8 cellular contexts compared by ENCODE assay signal in the genomic region with DNA sequence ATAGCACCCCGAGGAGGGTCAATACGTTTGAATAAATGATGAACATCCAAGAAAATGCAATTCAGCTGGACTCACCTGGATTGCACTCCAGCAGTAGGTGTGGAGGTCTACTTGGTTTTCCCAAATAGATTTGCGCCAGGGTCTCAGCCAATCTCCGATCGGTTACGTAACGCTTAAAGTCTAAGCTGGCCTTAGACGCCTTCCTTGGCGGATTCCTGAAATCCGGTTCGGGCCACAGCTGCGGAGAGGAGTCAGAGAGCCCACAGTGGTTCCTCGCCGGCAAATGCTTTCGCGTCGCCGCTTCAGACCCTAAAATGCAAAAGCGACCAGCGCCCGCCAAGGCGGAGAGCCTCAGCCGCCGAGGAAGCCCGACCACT. TPM values are rescaled to one million over a fixed set of nuclear protein-coding genes. Genes with fewer than 3 reads are reported as not detected.
DNase-seq lines count a peak whose midpoint lies in the region; ATAC-seq and TF ChIP-seq lines count a peak whose summit lies in the region.

No MANE protein-coding gene starts in this region.

- H3K36me3 Mint-ChIP-seq in H9 (ENCODE audit: insufficient read depth in 1 of 3, low read depth in 3 of 3) = peaks cover 2 to 25% (median 12%) of the 10 kb centered on the region in 3 experiments

- no peak overlapping the region for H4K91ac ChIP-seq in H9 (ENCODE audit: insufficient read length, low read depth, low read length)

- intact Hi-C loops in psoas muscle (cut with DNase I) = loop anchor here (2.0 to 5.0 kb wide), 2 partner anchors 51 to 132 kb away; no protein-coding TSS in a partner anchor

- peak overlapping the region; percentile 22 for H2BK5ac ChIP-seq in H9 (ENCODE audit: insufficient read length, low read length)

- H2AFZ ChIP-seq in H9 (ENCODE audit: low read length) (no peak overlapping the region), SK-N-SH (ENCODE audit: low read depth) (peak overlapping the region; percentile 64)

- H3K9me2 ChIP-seq in SK-N-SH = no peaks in the 10 kb centered on the region

- H2BK12ac ChIP-seq in H9 (ENCODE audit: insufficient read length, low read depth, low read length) = no peak overlapping the region

- no peak for TF ChIP-seq RAD21 in SK-N-SH (IDR thresholded peaks at IDR 0.05; ENCODE audit: low read length)

- DNase-seq in H9 (no peak), SK-N-SH (no peak), fibroblast of villous mesenchyme (ENCODE audit: low read depth) (peak; percentile 83), psoas muscle (no peak), C1 segment of cervical spinal cord (lab: John Stamatoyannopoulos, UW) (no peak), NOMO-1 treated with dmso at 0.1 percent for 144 hours (lab: John Stamatoyannopoulos, UW; ENCODE audit: unreplicated experiment) (no peak)

- peak overlapping the region; percentile 52 for H3K23ac ChIP-seq in H9 (ENCODE audit: insufficient read length, low read depth, low read length)

- no peak overlapping the region for H2BK120ac ChIP-seq in H9 (ENCODE audit: low read depth, low read length, poor library complexity, severe bottlenecking)

- H2BK15ac ChIP-seq in H9 (ENCODE audit: low read depth, low read length) = no peak overlapping the region

- peak overlapping the region; percentile 91 for H3K14ac ChIP-seq in H9 (ENCODE audit: insufficient read depth, low read length)

- H3K27me3 ChIP-seq in BLaER1 (no peaks in the 10 kb centered on the region), H9 (ENCODE audit: insufficient read depth, low read length) (no peaks in the 10 kb centered on the region), SK-N-SH (ENCODE audit: insufficient read depth) (no peaks in the 10 kb centered on the region), psoas muscle (ENCODE audit: insufficient read depth in 3 of 3, low read length in 2 of 3) (no peaks in the 10 kb centered on the region)

- H3K4me3 Mint-ChIP-seq in H9 = peak overlapping the region; percentile 97 to 98

- H3K4me1 ChIP-seq in BLaER1 = peaks cover 54% of the 10 kb centered on the region
- no peaks in the 10 kb centered on the region; the same call in 1 of the 2 replicates for H3K4me1 ChIP-seq in H9 (ENCODE audit: insufficient read depth, low read length)
- H3K4me1 ChIP-seq in SK-N-SH (ENCODE audit: control insufficient read depth in 1 of 2, insufficient read depth in 2 of 2, low read depth in 1 of 2, low read length in 1 of 2) = peaks cover 11 to 13% of the 10 kb centered on the region in 2 experiments; a peak in 3 of 4 replicates
- peaks cover 50% of the 10 kb centered on the region for H3K4me1 ChIP-seq in psoas muscle

- H3K79me2 ChIP-seq in H9 (ENCODE audit: insufficient read depth, low read length) (peaks cover 14% of the 10 kb centered on the region; the same call in 1 of the 2 replicates), SK-N-SH (ENCODE audit: insufficient read depth) (peaks cover 94% of the 10 kb centered on the region)

- H3K56ac ChIP-seq in H9 (ENCODE audit: insufficient read length, low read depth, low read length) = no peak overlapping the region

- peaks cover 13 to 14% of the 10 kb centered on the region in 2 experiments for H3K4me1 Mint-ChIP-seq in H9

- H3F3A ChIP-seq in SK-N-SH (replicated peaks; ENCODE audit: insufficient read depth) = peaks cover 21% of the 10 kb centered on the region

- H2AK5ac ChIP-seq in H9 (ENCODE audit: insufficient read length, low read length) = no peak overlapping the region

- no peaks in the 10 kb centered on the region for H3K27me3 Mint-ChIP-seq in H9 (ENCODE audit: low read depth)

- ATAC-seq in psoas muscle (peak; percentile 0 to 6 (median 3)), HG03025 (IDR thresholded peaks at IDR 0.05; ENCODE audit: low FRiP score, unreplicated experiment) (no peak)

- H3K27ac ChIP-seq in BLaER1 = peak overlapping the region; percentile 89
- peak overlapping the region; percentile 47 for H3K27ac ChIP-seq in H9 (ENCODE audit: insufficient read length, low read depth, low read length)
- peak overlapping the region; percentile 82 to 97 for H3K27ac ChIP-seq in SK-N-SH (ENCODE audit: low read depth in 2 of 2, low read length in 1 of 2)
- peak overlapping the region; percentile 93 for H3K27ac ChIP-seq in psoas muscle

- CTCF ChIA-PET in SK-N-SH (lab: Yijun Ruan, JAX) = interaction anchor here (1.8 kb wide), 1 partner anchor 73 kb away, joined by 3 read pairs; no protein-coding TSS in a partner anchor

- POLR2A ChIA-PET in SK-N-SH (lab: Yijun Ruan, JAX) = interaction anchor here (0.6 kb wide), 1 partner anchor 443 kb away, joined by 3 read pairs; no protein-coding TSS in a partner anchor

- peaks cover 32% of the 10 kb centered on the region; the same call in 1 of the 2 replicates for H4K20me1 ChIP-seq in BLaER1
- no peaks in the 10 kb centered on the region for H4K20me1 ChIP-seq in H9 (ENCODE audit: control insufficient read depth, insufficient read depth, insufficient read length)
- no peaks in the 10 kb centered on the region for H4K20me1 ChIP-seq in SK-N-SH (ENCODE audit: insufficient read depth)

- H3K36me3 ChIP-seq in BLaER1 (peaks cover 22% of the 10 kb centered on the region), SK-N-SH (replicated peaks in 1 of 2; ENCODE audit: control insufficient read depth in 1 of 2, insufficient read depth in 2 of 2, low read length in 1 of 2) (peaks cover 17 to 29% of the 10 kb centered on the region in 2 experiments), psoas muscle (ENCODE audit: insufficient read depth in 1 of 2, low read depth in 1 of 2) (peaks cover 0 to 27% of the 10 kb centered on the region in 2 donors)

- H2BK20ac ChIP-seq in H9 (ENCODE audit: low read depth, low read length, poor library complexity, severe bottlenecking) = no peak overlapping the region

- WGBS in H9 (ENCODE audit: extremely low coverage, insufficient read length, low lambda C conversion rate) = no CpG with 5 or more reads among the region's 25 CpGs
- 1% methylated on average over 18 of the region's 25 CpGs for WGBS in SK-N-SH (ENCODE audit: low lambda C conversion rate)
- 0 to 1% (median 0%) methylated on average over 25 of the region's 25 CpGs for WGBS in psoas muscle, 3 donors

- peak overlapping the region; percentile 83 for H4K5ac ChIP-seq in H9 (ENCODE audit: insufficient read length, low read depth, low read length)

- 0 out of 5 replicates have a peak, but pooled peaks cover 0 to 2% of the 10 kb centered on the region in 2 experiments for H3K9me3 Mint-ChIP-seq in H9

- H3K4me2 ChIP-seq in BLaER1 (peak overlapping the region; percentile 97), H9 (ENCODE audit: insufficient read depth, insufficient read length, low read length) (peak overlapping the region; percentile 94), SK-N-SH (peak overlapping the region; percentile 81)

- H3K9me3 ChIP-seq in BLaER1 (no peaks in the 10 kb centered on the region), H9 (ENCODE audit: control insufficient read depth, low read depth, low read length) (no peaks in the 10 kb centered on the region), SK-N-SH (no peaks in the 10 kb centered on the region), psoas muscle (no peaks in the 10 kb centered on the region)

- H3K9ac ChIP-seq in BLaER1 = peak overlapping the region; percentile 95
- H3K9ac ChIP-seq in H9 (ENCODE audit: extremely low read depth, insufficient read length, low read length) = peak overlapping the region; percentile 94
- peak overlapping the region; percentile 82 for H3K9ac ChIP-seq in SK-N-SH

- no peak for TF ChIP-seq EP300 in SK-N-SH (IDR thresholded peaks at IDR 0.05; ENCODE audit: borderline replicate concordance in 1 of 2, low read depth in 1 of 2, low read length in 1 of 2)

- no peak overlapping the region for H3T11ph ChIP-seq in H9 (ENCODE audit: low read length)

- H4K8ac ChIP-seq in H9 (replicated peaks; ENCODE audit: insufficient read length, low read depth, low read length) = no peak overlapping the region

- H3K23me2 ChIP-seq in H9 (ENCODE audit: insufficient read length, low read depth, low read length, poor library complexity, severe bottlenecking) = peaks cover 7% of the 10 kb centered on the region

- H3K27ac Mint-ChIP-seq in H9 = peak overlapping the region; percentile 93 to 95 (median 94); a peak in 6 of 7 replicates

- H3K79me1 ChIP-seq in H9 (ENCODE audit: insufficient read depth, low read depth, low read length, poor library complexity, severe bottlenecking) = peaks cover 4% of the 10 kb centered on the region

- H3K18ac ChIP-seq in H9 (ENCODE audit: insufficient read length, low read depth, low read length) = peak overlapping the region; percentile 4

- H3K4me3 ChIP-seq in BLaER1 (peak overlapping the region; percentile 99), SK-N-SH (ENCODE audit: low read depth in 2 of 2, low read length in 1 of 2) (peak overlapping the region; percentile 90 to 96), fibroblast of villous mesenchyme (ENCODE audit: low read depth, low read length) (peak overlapping the region; percentile 99), psoas muscle (peak overlapping the region; percentile 86)

- H3K4ac ChIP-seq in H9 (ENCODE audit: low read depth, low read length) = no peak overlapping the region

- TF ChIP-seq CTCF in H9 (conservative IDR thresholded peaks at IDR 0.05) (no peak), SK-N-SH (IDR thresholded peaks at IDR 0.05) (no peak), fibroblast of villous mesenchyme (IDR thresholded peaks at IDR 0.05; ENCODE audit: insufficient read depth, low read depth, low read length) (no peak), psoas muscle (IDR thresholded peaks at IDR 0.05) (no peak)

RNA-seq across cellular contexts. Expression of gene TFB2M, which starts 0.3 kb away (rescaled TPM):
- total RNA-seq in H9 (2021) = 27.0 and 27.7 TPM in 2 replicates
- 17.3 and 26.2 TPM in 2 replicates for polyA plus RNA-seq in SK-N-SH (2012; rRNA removed)
- 29.0 and 40.0 TPM in 2 replicates for polyA plus RNA-seq in SK-N-SH (2012; cell fraction: cytosol; rRNA removed)
- 13.5 and 23.2 TPM in 2 replicates for polyA plus RNA-seq in SK-N-SH (2012; cell fraction: nucleus; rRNA removed)
- total RNA-seq in fibroblast of villous mesenchyme = 24.8 and 29.4 TPM in 2 replicates
- 10 to 100 TPM; 12.8 to 19.3 (median 15.0) TPM for total RNA-seq in psoas muscle
- 10 to 100 TPM; 20.1 to 39.0 (median 23.2) TPM for polyA plus RNA-seq in psoas muscle

RNA-seq across cellular contexts. Expression of gene CNST, which starts 0.5 kb away (rescaled TPM):
- 18.0 and 19.8 TPM in 2 replicates for total RNA-seq in H9 (2021)
- 21.7 and 29.8 TPM in 2 replicates for polyA plus RNA-seq in SK-N-SH (2012; rRNA removed)
- 26.4 and 27.7 TPM in 2 replicates for polyA plus RNA-seq in SK-N-SH (2012; cell fraction: cytosol; rRNA removed)
- 34.0 and 50.1 TPM in 2 replicates for polyA plus RNA-seq in SK-N-SH (2012; cell fraction: nucleus; rRNA removed)
- total RNA-seq in fibroblast of villous mesenchyme = 27.7 and 44.0 TPM in 2 replicates
- 10 to 100 TPM; 17.3 to 64.8 (median 30.9) TPM for total RNA-seq in psoas muscle
- 10 to 100 TPM in 2 of 3 donors, 1 to 10 TPM in 1; 9.7 to 56.7 (median 15.9) TPM for polyA plus RNA-seq in psoas muscle

RNA-seq across cellular contexts. Expression of gene SMYD3, which starts 58.7 kb away (rescaled TPM):
- total RNA-seq in H9 (2021) (25.2 and 25.5 TPM in 2 replicates), fibroblast of villous mesenchyme (35.4 and 36.1 TPM in 2 replicates), psoas muscle (1 to 10 TPM; 4.9 to 6.4 (median 5.8) TPM)
- polyA plus RNA-seq in SK-N-SH (2012; rRNA removed) (31.4 and 37.1 TPM in 2 replicates), psoas muscle (1 to 10 TPM; 2.9 to 4.2 (median 3.7) TPM)
- 41.9 and 50.6 TPM in 2 replicates for polyA plus RNA-seq in SK-N-SH (2012; cell fraction: cytosol; rRNA removed)
- 20.6 and 23.5 TPM in 2 replicates for polyA plus RNA-seq in SK-N-SH (2012; cell fraction: nucleus; rRNA removed)
